In genomic region chr2:128027801-128028667, GRCh38 we compare ENCODE assay signal across 8 cellular contexts. TPM values are rescaled to one million over a fixed set of nuclear protein-coding genes. Genes with fewer than 3 reads are reported as not detected.
DNase-seq lines count a peak whose midpoint lies in the region; ATAC-seq, FAIRE-seq and TF ChIP-seq lines count a peak whose summit lies in the region.

Gene SAP130 (minus strand): TSS chr2:128028059. CDS start chr2:128026292, 1,767 bp downstream.

- no peaks in the 10 kb centered on the region for H3K9me3 Mint-ChIP-seq in natural killer cell treated with Interleukin-12 subunit alpha and Interleukin-12 subunit beta and Interleukin-15 and Interleukin-18, amount 100 ng/mL, for 72 hours

- peak; percentile 88 to 90 for ATAC-seq in natural killer cell treated with Interleukin-12 subunit alpha and Interleukin-12 subunit beta and Interleukin-15 and Interleukin-18, amount 100 ng/mL, for 72 hours

- H3K4me3 ChIP-seq in HAP-1 = peak within 1 kb of the TSS; percentile 76
- peak within 1 kb of the TSS; percentile 95 for H3K4me3 ChIP-seq in MG63
- peak within 1 kb of the TSS; percentile 88 for H3K4me3 ChIP-seq in fibroblast of pulmonary artery (replicated peaks; ENCODE audit: low read depth, low read length)

- peaks cover 11 to 13% of the 10 kb centered on the region in 2 donors for H3K27me3 Mint-ChIP-seq in natural killer cell treated with Interleukin-12 subunit alpha and Interleukin-12 subunit beta and Interleukin-15 and Interleukin-18, amount 100 ng/mL, for 72 hours

- FAIRE-seq in G401.6 (lab: Jason Lieb, UNC) = peak; percentile 68

- in situ Hi-C loops in HAP-1 (cut with MboI; ENCODE audit: low sequenced_read_pairs) = loop anchor here (5.0 kb wide), 1 partner anchor 64 kb away; the partner anchor contains the start of gene UGGT1

- TF ChIP-seq CTCF in fibroblast of pulmonary artery (IDR thresholded peaks at IDR 0.05; ENCODE audit: low read length, missing control alignments) = no peak

- DNase-seq in HAP-1 (ENCODE audit: low spot score in 2 of 2) = peak; percentile 96 to 99
- DNase-seq in MG63 = peak; percentile 98
- peak; percentile 82 to 93 for DNase-seq in SHP77 (lab: John Stamatoyannopoulos, UW)
- peak; percentile 98 for DNase-seq in activated T-helper 9 cell treated with anti-CD3 and anti-CD28 coated beads, Interleukin-2, amount 50 U/mL, for 16 hours (ENCODE audit: low read depth)
- DNase-seq in fibroblast of pulmonary artery (ENCODE audit: low read depth) = peak; percentile 93
- DNase-seq in natural killer cell treated with Interleukin-12 subunit alpha and Interleukin-12 subunit beta and Interleukin-15 and Interleukin-18, amount 100 ng/mL, for 72 hours (ENCODE audit: low spot score) = peak; percentile 99
- DNase-seq in stimulated activated naive CD4-positive, alpha-beta T cell treated with Interleukin-2 at 50 U/mL for 16 hours (lab: John Stamatoyannopoulos, UW) = peak; percentile 99

- H3K36me3 ChIP-seq in HAP-1 (replicated peaks) = peaks cover 2% of the 10 kb centered on the region; the same call in 1 of the 2 replicates
- no peaks in the 10 kb centered on the region for H3K36me3 ChIP-seq in MG63

- peaks cover 13 to 27% of the 10 kb centered on the region in 2 donors for H3K4me1 Mint-ChIP-seq in natural killer cell treated with Interleukin-12 subunit alpha and Interleukin-12 subunit beta and Interleukin-15 and Interleukin-18, amount 100 ng/mL, for 72 hours (ENCODE audit: low read depth in 2 of 2)

- peak within 1 kb of the TSS; percentile 95 for H3K4me3 Mint-ChIP-seq in natural killer cell treated with Interleukin-12 subunit alpha and Interleukin-12 subunit beta and Interleukin-15 and Interleukin-18, amount 100 ng/mL, for 72 hours

- peaks cover 7% of the 10 kb centered on the region; the same call in 1 of the 2 replicates for H3K9me3 ChIP-seq in HAP-1
- H3K9me3 ChIP-seq in MG63 = no peaks in the 10 kb centered on the region

- 0 out of 2 replicates have a peak, but pooled peaks cover 2% of the 10 kb centered on the region for H3K4me1 ChIP-seq in HAP-1

- H3K27ac Mint-ChIP-seq in natural killer cell treated with Interleukin-12 subunit alpha and Interleukin-12 subunit beta and Interleukin-15 and Interleukin-18, amount 100 ng/mL, for 72 hours = peak within 1 kb of the TSS; percentile 76 to 91

- no peaks in the 10 kb centered on the region for H3K36me3 Mint-ChIP-seq in natural killer cell treated with Interleukin-12 subunit alpha and Interleukin-12 subunit beta and Interleukin-15 and Interleukin-18, amount 100 ng/mL, for 72 hours

- H3K27me3 ChIP-seq in HAP-1 (ENCODE audit: low read depth) (no peaks in the 10 kb centered on the region), MG63 (no peaks in the 10 kb centered on the region)

RNA-seq across cellular contexts. Expression of gene SAP130, which starts in this region (rescaled TPM):
- 4.4 and 4.9 TPM in 2 replicates for total RNA-seq in MG63 (2014; rRNA removed; shearing (Covaris generic); ENCODE audit: low replicate concordance)
- 10 to 100 TPM; 31.2 to 35.3 TPM for total RNA-seq in natural killer cell treated with Interleukin-12 subunit alpha and Interleukin-12 subunit beta and Interleukin-15 and Interleukin-18, amount 100 ng/mL, for 72 hours

Comparison
In these comparisons a context has a peak if more than half of its experiments do, and no peak if none do; other contexts are left out.
1. Peak in every context shown above with its lines: DNase-seq, ATAC-seq and H3K4me3 ChIP-seq.